Comparison of ENCODE assay signal across 8 cellular contexts in the genomic region with DNA sequence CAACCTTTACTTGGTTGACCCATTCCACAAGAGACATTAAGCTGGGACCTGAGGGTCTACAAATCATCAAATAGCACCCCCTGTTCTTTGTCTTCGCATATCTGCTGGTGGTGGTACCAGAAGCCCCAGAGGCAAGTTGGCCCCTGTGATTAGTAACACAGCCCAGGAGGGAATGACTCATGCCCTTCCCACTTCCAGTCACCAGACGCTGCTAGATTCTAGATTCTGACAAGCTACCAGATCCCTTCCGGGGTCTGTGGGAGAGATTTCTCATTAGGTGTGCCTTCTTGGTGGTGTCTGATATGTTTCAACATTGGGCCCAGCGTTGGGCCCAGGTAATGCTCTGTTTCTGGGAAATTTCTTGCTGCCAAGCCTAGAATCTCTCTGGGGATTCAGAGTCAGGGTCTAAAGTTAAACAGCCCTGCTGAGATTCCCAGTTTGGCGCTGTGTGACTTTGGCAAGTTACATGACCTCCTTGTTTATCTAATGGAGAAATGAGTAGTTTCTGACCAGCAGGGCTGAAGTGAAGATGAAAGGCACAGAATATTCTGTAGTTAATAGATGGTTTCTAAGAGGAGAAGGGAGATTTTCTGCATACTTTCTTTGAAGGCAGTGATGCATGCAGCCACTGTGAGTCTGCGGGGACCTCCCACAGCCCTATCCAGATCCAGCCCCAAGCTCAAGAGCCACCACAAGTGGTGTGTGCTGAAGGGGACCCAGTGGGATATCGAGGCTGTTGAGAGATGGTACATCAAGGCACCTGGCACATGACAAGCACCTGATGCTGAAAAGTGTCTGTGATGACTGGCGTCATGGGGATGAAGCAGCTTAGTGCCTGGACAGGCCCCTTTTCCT. TPM values are rescaled to one million over a fixed set of nuclear protein-coding genes. Genes with fewer than 3 reads are reported as not detected.
A peak's percentile ranks its signal among the peaks of the same experiment; 100 is the strongest.
DNase-seq lines count a peak whose midpoint lies in the region; ATAC-seq, FAIRE-seq and TF ChIP-seq lines count a peak whose summit lies in the region.

No MANE protein-coding gene starts in this region.

- 58 to 83% (median 62%) methylated on average over 8 of the region's 8 CpGs for WGBS in adipose tissue, 3 donors

- peak; percentile 90 for FAIRE-seq in G401.6 (lab: Jason Lieb, UNC)

- no peaks in the 10 kb centered on the region for H3K9me3 Mint-ChIP-seq in stimulated activated naive CD8-positive, alpha-beta T cell treated with anti-CD3 and anti-CD28 coated beads, Interleukin-15, amount 100 ng/mL, for 72 hours

- BruUV-seq in PC-9 (replicated peaks; lab: Mats Ljungman, UMichigan) = TSS peak; percentile 78

- DNase-seq in PC-9 (peak; percentile 66 to 81), left lung (no peak), NAMALWA (ENCODE audit: low spot score) (no peak), NCI-H1092 treated with DMSO at 0.1 percent for 48 hours (lab: John Stamatoyannopoulos, UW) (no peak)
- DNase-seq in stimulated activated naive CD8-positive, alpha-beta T cell treated with anti-CD3 and anti-CD28 coated beads, Interleukin-15, amount 100 ng/mL, for 72 hours = peak; percentile 38 to 83

- H3K27ac Mint-ChIP-seq in stimulated activated naive CD8-positive, alpha-beta T cell treated with anti-CD3 and anti-CD28 coated beads, Interleukin-15, amount 100 ng/mL, for 72 hours = peak overlapping the region; percentile 12 to 90

- CTCF ChIA-PET in PC-9 (lab: Charles Lee) = interaction anchor here (0.5 to 1.2 kb wide), 2 partner anchors 19 to 22 kb away, joined by 3 to 4 read pairs; no protein-coding TSS in a partner anchor

- peak; percentile 37 for ATAC-seq in HG02588 (IDR thresholded peaks at IDR 0.05; ENCODE audit: unreplicated experiment)
- peak; percentile 42 for ATAC-seq in left lung
- peak; percentile 80 for ATAC-seq in stimulated activated naive CD8-positive, alpha-beta T cell treated with anti-CD3 and anti-CD28 coated beads, Interleukin-15, amount 100 ng/mL, for 72 hours

- intact Hi-C loops in PC-9 (cut with micrococcal nuclease; ENCODE audit: unreplicated experiment) = loop anchor here (1.0 to 2.0 kb wide), 2 partner anchors 20 to 33 kb away; no protein-coding TSS in a partner anchor
- intact Hi-C loops in left lung (cut with DNase I) = no loop called here

- H3K4me1 ChIP-seq in PC-9 (replicated peaks; ENCODE audit: insufficient read depth) (peaks cover 38% of the 10 kb centered on the region), left lung (peaks cover 22 to 44% of the 10 kb centered on the region in 2 donors)

- no peaks in the 10 kb centered on the region for H3K36me3 ChIP-seq in PC-9 (ENCODE audit: low read depth)
- peaks cover 0 to 71% of the 10 kb centered on the region in 2 donors for H3K36me3 ChIP-seq in left lung

- peaks cover 26% of the 10 kb centered on the region for H3F3A ChIP-seq in PC-9 (ENCODE audit: insufficient read depth, low read depth)

- peak overlapping the region; percentile 76 to 97 for H3K4me3 Mint-ChIP-seq in stimulated activated naive CD8-positive, alpha-beta T cell treated with anti-CD3 and anti-CD28 coated beads, Interleukin-15, amount 100 ng/mL, for 72 hours

- H3K9me3 ChIP-seq in PC-9 (ENCODE audit: insufficient read depth, low read depth) (no peaks in the 10 kb centered on the region), left lung (no peaks in the 10 kb centered on the region)

- no peaks in the 10 kb centered on the region for H3K27me3 Mint-ChIP-seq in stimulated activated naive CD8-positive, alpha-beta T cell treated with anti-CD3 and anti-CD28 coated beads, Interleukin-15, amount 100 ng/mL, for 72 hours

- peak overlapping the region; percentile 56 for H3K4me2 ChIP-seq in PC-9

- H3K27me3 ChIP-seq in PC-9 (ENCODE audit: insufficient read depth, low read depth) = no peaks in the 10 kb centered on the region
- H3K27me3 ChIP-seq in left lung = no peaks in the 10 kb centered on the region

- H3K27ac ChIP-seq in PC-9 (peak overlapping the region; percentile 71), adipose tissue (ENCODE audit: low read depth, low read length) (peak overlapping the region; percentile 86), left lung (peak overlapping the region; percentile 70 to 93)

- H3K79me2 ChIP-seq in PC-9 (ENCODE audit: low read depth) = no peaks in the 10 kb centered on the region

- H3K4me3 ChIP-seq in PC-9 (peak overlapping the region; percentile 22; the same call in 1 of the 2 replicates), left lung (no peak overlapping the region)

- no peaks in the 10 kb centered on the region for H3K9me2 ChIP-seq in PC-9 (ENCODE audit: insufficient read depth)

- no peaks in the 10 kb centered on the region for H4K20me1 ChIP-seq in PC-9 (ENCODE audit: insufficient read depth)

- POLR2A ChIA-PET in PC-9 (lab: Charles Lee; ENCODE audit: unreplicated experiment) = interaction anchor here (0.6 to 0.7 kb wide), 3 partner anchors 9 to 420 kb away, joined by 3 to 8 read pairs (median 4); no protein-coding TSS in a partner anchor

- peak overlapping the region; percentile 52; the same call in 1 of the 2 replicates for H2AFZ ChIP-seq in PC-9

- peaks cover 56% of the 10 kb centered on the region for H3K4me1 Mint-ChIP-seq in stimulated activated naive CD8-positive, alpha-beta T cell treated with anti-CD3 and anti-CD28 coated beads, Interleukin-15, amount 100 ng/mL, for 72 hours

- no peak for TF ChIP-seq CTCF in PC-9 (conservative IDR thresholded peaks at IDR 0.05)
- TF ChIP-seq CTCF in left lung (IDR thresholded peaks at IDR 0.05) = no peak

RNA-seq across cellular contexts. Expression of a gene that starts 3.9 kb away (rescaled TPM):
- total RNA-seq in PC-9 (2021) (3.1 and 5.3 TPM in 2 replicates), left lung (10 to 100 TPM; 58.0 to 97.7 TPM)
- polyA plus RNA-seq in adipose tissue = 10 to 100 TPM in 2 of 3 donors, 1 to 10 TPM in 1; 4.3 to 26.2 (median 17.7) TPM

RNA-seq across cellular contexts. Expression of a gene that starts 38.4 kb away (rescaled TPM):
- total RNA-seq in PC-9 (2021) (2,044 and 2,361 TPM in 2 replicates), left lung (1,000 to 10,000 TPM; 1,151 to 1,430 TPM)
- polyA plus RNA-seq in adipose tissue = 1,000 to 10,000 TPM in 2 of 3 donors, 100 to 1,000 TPM in 1; 984 to 1,616 (median 1,046) TPM

Comparison
In these comparisons a context has a peak if more than half of its experiments do, and no peak if none do; other contexts are left out.
1. DNase-seq: peak in PC-9 (2 of 2) and stimulated activated naive CD8-positive, alpha-beta T cell treated with anti-CD3 and anti-CD28 coated beads, Interleukin-15, amount 100 ng/mL, for 72 hours (2 of 2); none in left lung (0 of 2), NAMALWA (single experiment) and NCI-H1092 treated with DMSO at 0.1 percent for 48 hours (single experiment).
2. Peak in every context shown above with its lines, with median percentiles within 50 percentile points of each other: ATAC-seq and H3K27ac ChIP-seq.